Comparison of ENCODE assay signal across 1 cellular context in genomic region chr3:52519445-52520140, GRCh38.
TF ChIP-seq lines count a peak whose summit lies in the region.

No MANE protein-coding gene starts in this region.

TF ChIP-seq in IMR-90, 13 proteins besides CTCF, POLR2A, EP300 and RAD21:
- no peak for TF ChIP-seq BHLHE40 (IDR thresholded peaks at IDR 0.05; ENCODE audit: low read depth, low read length)
- TF ChIP-seq FOS (IDR thresholded peaks at IDR 0.05; ENCODE audit: low read depth, low read length) = no peak
- TF ChIP-seq RFX5 (IDR thresholded peaks at IDR 0.05; ENCODE audit: low read depth, low read length) = no peak
- TF ChIP-seq, protein P1, sequence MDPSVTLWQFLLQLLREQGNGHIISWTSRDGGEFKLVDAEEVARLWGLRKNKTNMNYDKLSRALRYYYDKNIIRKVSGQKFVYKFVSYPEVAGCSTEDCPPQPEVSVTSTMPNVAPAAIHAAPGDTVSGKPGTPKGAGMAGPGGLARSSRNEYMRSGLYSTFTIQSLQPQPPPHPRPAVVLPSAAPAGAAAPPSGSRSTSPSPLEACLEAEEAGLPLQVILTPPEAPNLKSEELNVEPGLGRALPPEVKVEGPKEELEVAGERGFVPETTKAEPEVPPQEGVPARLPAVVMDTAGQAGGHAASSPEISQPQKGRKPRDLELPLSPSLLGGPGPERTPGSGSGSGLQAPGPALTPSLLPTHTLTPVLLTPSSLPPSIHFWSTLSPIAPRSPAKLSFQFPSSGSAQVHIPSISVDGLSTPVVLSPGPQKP (IDR thresholded peaks at IDR 0.05; ENCODE audit: borderline replicate concordance, low read depth, low read length) = no peak
- TF ChIP-seq SMC3 (IDR thresholded peaks at IDR 0.05; ENCODE audit: low read depth, low read length) = no peak
- TF ChIP-seq NFE2L2 (IDR thresholded peaks at IDR 0.05; ENCODE audit: low read depth, low read length) = no peak
- no peak for TF ChIP-seq MAFK (IDR thresholded peaks at IDR 0.05; ENCODE audit: low read depth, low read length)
- TF ChIP-seq MAZ (IDR thresholded peaks at IDR 0.05; ENCODE audit: borderline replicate concordance, low read depth, low read length) = no peak
- TF ChIP-seq MXI1 (IDR thresholded peaks at IDR 0.05; ENCODE audit: borderline replicate concordance, low read depth, low read length) = no peak
- TF ChIP-seq CEBPB (IDR thresholded peaks at IDR 0.05; ENCODE audit: low read depth, low read length) = no peak
- TF ChIP-seq, protein P2, sequence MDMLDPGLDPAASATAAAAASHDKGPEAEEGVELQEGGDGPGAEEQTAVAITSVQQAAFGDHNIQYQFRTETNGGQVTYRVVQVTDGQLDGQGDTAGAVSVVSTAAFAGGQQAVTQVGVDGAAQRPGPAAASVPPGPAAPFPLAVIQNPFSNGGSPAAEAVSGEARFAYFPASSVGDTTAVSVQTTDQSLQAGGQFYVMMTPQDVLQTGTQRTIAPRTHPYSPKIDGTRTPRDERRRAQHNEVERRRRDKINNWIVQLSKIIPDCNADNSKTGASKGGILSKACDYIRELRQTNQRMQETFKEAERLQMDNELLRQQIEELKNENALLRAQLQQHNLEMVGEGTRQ (IDR thresholded peaks at IDR 0.05; ENCODE audit: low read depth, low read length) = no peak
- TF ChIP-seq RCOR1 (IDR thresholded peaks at IDR 0.05; ENCODE audit: insufficient replicate concordance, low read length) = no peak
- TF ChIP-seq CHD1 (IDR thresholded peaks at IDR 0.05; ENCODE audit: low read depth, low read length) = no peak
TF ChIP-seq in IMR-90: peak in this region for 0.
